ENCODE assay signal across 24 cellular contexts in the genomic region with DNA sequence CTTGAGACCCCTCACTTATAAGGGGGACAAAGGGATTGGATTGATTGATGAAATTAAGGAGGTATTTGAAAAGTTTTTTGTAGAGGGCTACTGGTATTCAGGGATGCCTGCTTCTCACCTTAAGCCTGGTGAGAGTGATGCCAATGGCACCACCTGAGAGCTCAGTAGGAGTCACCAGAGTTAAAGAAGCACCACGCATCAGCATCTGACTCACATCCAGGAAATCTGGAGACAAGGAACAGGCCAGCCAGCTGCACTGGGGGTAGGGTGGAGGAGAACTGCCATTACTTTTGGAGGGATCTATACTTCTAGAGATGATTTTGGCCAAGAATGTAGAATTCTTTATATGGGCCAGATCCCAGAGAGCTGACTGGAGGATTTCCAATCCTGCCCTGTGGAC. TPM values are rescaled to one million over a fixed set of nuclear protein-coding genes. Genes with fewer than 3 reads are reported as not detected.
DNase-seq lines count a peak whose midpoint lies in the region; FAIRE-seq and TF ChIP-seq lines count a peak whose summit lies in the region.
"Had no signal": no experiment of that assay in that cellular context is flagged by ENCODE, and none has a peak within 500 bp of the region (broad histone marks: within the 10 kb centered on the region; RNA-seq: fewer than 3 reads in every experiment).

No MANE protein-coding gene starts in this region.

- H3K4me1 ChIP-seq in keratinocyte (ENCODE audit: control insufficient read depth, extremely low read depth, insufficient read depth, low read length): no peaks in the 10 kb centered on the region
- H3K4me1 ChIP-seq in endodermal cell (ENCODE audit: control insufficient read depth, insufficient read depth, low read length): no peaks in the 10 kb centered on the region
- peaks cover 4% of the 10 kb centered on the region for H3K4me1 ChIP-seq in effector memory CD4-positive, alpha-beta T cell (ENCODE audit: control insufficient read depth, insufficient read depth, low read length, poor library complexity, severe bottlenecking)
- H3K4me1 ChIP-seq: A549 had no signal

- H2AFZ ChIP-seq in keratinocyte (ENCODE audit: control insufficient read depth, low read length): no peak overlapping the region

- TF ChIP-seq CTCF in bronchial epithelial cell (IDR thresholded peaks at IDR 0.05; ENCODE audit: insufficient read depth, low read length, severe bottlenecking) (no peak), keratinocyte (optimal IDR thresholded peaks at IDR 0.05 in 1 of 3, IDR thresholded peaks at IDR 0.05 in 1 of 3, conservative IDR thresholded peaks at IDR 0.05 in 1 of 3; ENCODE audit: extremely low read depth in 1 of 3, insufficient read depth in 2 of 3, low read length in 3 of 3) (peak in 1 of 3 experiments; percentile 34), endodermal cell (conservative IDR thresholded peaks at IDR 0.05) (no peak)

- no peaks in the 10 kb centered on the region for H3K79me2 ChIP-seq in keratinocyte (ENCODE audit: control insufficient read depth, insufficient read depth, low read length)

- H3K27ac ChIP-seq in keratinocyte (ENCODE audit: control insufficient read depth, insufficient read depth, low read length) (no peak overlapping the region), endodermal cell (ENCODE audit: low read depth, low read length) (no peak overlapping the region)
- H3K27ac ChIP-seq in effector memory CD4-positive, alpha-beta T cell (ENCODE audit: insufficient read depth, low read length, poor library complexity, severe bottlenecking): no peak overlapping the region
- H3K27ac ChIP-seq: A549, RWPE1 had no signal

- peaks cover 11% of the 10 kb centered on the region for H3K27me3 Mint-ChIP-seq in endodermal cell (ENCODE audit: insufficient read depth)

- no peaks in the 10 kb centered on the region for H3K9me1 ChIP-seq in keratinocyte (ENCODE audit: control insufficient read depth, extremely low read depth, insufficient read depth, low read length)

- H3K27me3 ChIP-seq in bronchial epithelial cell (ENCODE audit: control insufficient read depth, insufficient read depth, low read length) (no peaks in the 10 kb centered on the region), keratinocyte (ENCODE audit: control insufficient read depth, extremely low read depth, insufficient read depth, low read length) (no peaks in the 10 kb centered on the region), endodermal cell (ENCODE audit: control insufficient read depth, insufficient read depth, low read length, poor library complexity, severe bottlenecking) (no peaks in the 10 kb centered on the region)
- no peaks in the 10 kb centered on the region for H3K27me3 ChIP-seq in effector memory CD4-positive, alpha-beta T cell (replicated peaks; ENCODE audit: control insufficient read depth, insufficient read depth, low read length, poor library complexity, severe bottlenecking)

- H3K36me3 ChIP-seq in bronchial epithelial cell (ENCODE audit: control insufficient read depth, insufficient read depth, low read length) (no peaks in the 10 kb centered on the region), keratinocyte (ENCODE audit: control insufficient read depth in 2 of 2, extremely low read depth in 1 of 2, insufficient read depth in 2 of 2, low read length in 2 of 2) (no peaks in the 10 kb centered on the region), endodermal cell (ENCODE audit: control insufficient read depth, insufficient read depth, low read length) (no peaks in the 10 kb centered on the region)
- H3K36me3 ChIP-seq in effector memory CD4-positive, alpha-beta T cell (ENCODE audit: control insufficient read depth, insufficient read depth, low read length): no peaks in the 10 kb centered on the region

- H3K27ac Mint-ChIP-seq in endodermal cell: no peak overlapping the region

- no peaks in the 10 kb centered on the region for H3K9me3 ChIP-seq in keratinocyte (ENCODE audit: control insufficient read depth, low read depth, low read length)
- H3K9me3 ChIP-seq in endodermal cell (ENCODE audit: control insufficient read depth, low read length): no peaks in the 10 kb centered on the region
- no peaks in the 10 kb centered on the region for H3K9me3 ChIP-seq in effector memory CD4-positive, alpha-beta T cell (ENCODE audit: control insufficient read depth, low read length)
- H3K9me3 ChIP-seq: A549 had no signal

- H3K4me2 ChIP-seq in keratinocyte (ENCODE audit: control insufficient read depth, extremely low read depth, insufficient read depth, low read depth, low read length): no peak overlapping the region
- H3K4me2 ChIP-seq: A549 had no signal

- H3K4me3 Mint-ChIP-seq in endodermal cell: no peak overlapping the region
- H3K4me3 Mint-ChIP-seq: CD4-positive, alpha-beta memory T cell had no signal

- no peaks in the 10 kb centered on the region for H4K20me1 ChIP-seq in keratinocyte (ENCODE audit: control insufficient read depth, extremely low read depth, insufficient read depth, low read length)

- H3K9ac ChIP-seq in keratinocyte (ENCODE audit: control insufficient read depth, extremely low read depth, insufficient read depth, low read length) (no peak overlapping the region), endodermal cell (ENCODE audit: extremely low read depth, low read length, poor library complexity, severe bottlenecking) (no peak overlapping the region)

- no peak for FAIRE-seq in bronchial epithelial cell (lab: Jason Lieb, UNC)
- FAIRE-seq in keratinocyte (lab: Jason Lieb, UNC): peak; percentile 91
- FAIRE-seq: A549, GM12878 had no signal

- peaks cover 7% of the 10 kb centered on the region for H3K9me3 Mint-ChIP-seq in endodermal cell

- dilution Hi-C loops in keratinocyte (cut with MboI; ENCODE audit: extremely low pct_ligation_motif_present, low sequenced_read_pairs): no loop called here

- no peaks in the 10 kb centered on the region for H3K36me3 Mint-ChIP-seq in endodermal cell (ENCODE audit: low read depth)

- 86 to 89% methylated on average over 1 of the region's 1 CpG for WGBS in endodermal cell (ENCODE audit: insufficient coverage in 1 of 2, insufficient read length in 1 of 2), 2 experiments

- DNase-seq in EL (peak; percentile 26), M059J (ENCODE audit: low read depth) (peak; percentile 27), bronchial epithelial cell (ENCODE audit: low read depth) (peak; percentile 68), keratinocyte (ENCODE audit: low read depth, low spot score) (no peak), endodermal cell (no peak), NCI-H748 (lab: John Stamatoyannopoulos, UW; ENCODE audit: unreplicated experiment) (no peak), foreskin melanocyte (no peak)
- DNase-seq in effector memory CD4-positive, alpha-beta T cell: no peak
- DNase-seq: C1 segment of cervical spinal cord; CD4-positive, alpha-beta memory T cell; COR-L47; DMS53; GDM1; GOT3; KBM-7; MM.1S; NCI-H446 treated with DMSO at 0.1 percent for 48 hours; NCI-H526; SHP77 treated with DMSO at 0.1 percent for 48 hours had no signal

- H3K4me1 Mint-ChIP-seq in endodermal cell: no peaks in the 10 kb centered on the region

- H3K4me3 ChIP-seq in bronchial epithelial cell (ENCODE audit: low read depth, low read length) (no peak overlapping the region), keratinocyte (ENCODE audit: control insufficient read depth in 2 of 3, extremely low read depth in 1 of 3, insufficient read depth in 2 of 3, low read depth in 1 of 3, low read length in 3 of 3) (no peak overlapping the region), endodermal cell (ENCODE audit: low read length) (no peak overlapping the region)
- no peak overlapping the region for H3K4me3 ChIP-seq in effector memory CD4-positive, alpha-beta T cell (ENCODE audit: insufficient read depth, low read depth, low read length, poor library complexity, severe bottlenecking)
- H3K4me3 ChIP-seq: A549, GM12878 had no signal

RNA-seq across cellular contexts. Expression of a gene that starts 29.6 kb away (rescaled TPM):
- total RNA-seq in M059J (2014; rRNA removed; shearing (Covaris generic)): 0.20 TPM in 1 of 2 replicates, not detected in the other
- under 0.01 TPM in 1 of 2 replicates, not detected in the other for total RNA-seq in bronchial epithelial cell
- polyA plus RNA-seq in keratinocyte: 0.16 to 0.84 TPM (median 0.17 TPM) in 3 replicates
- not detected for polyA plus RNA-seq in keratinocyte (2011; ENCODE audit: low read depth)
- 0.12 and 0.33 TPM in 2 replicates for polyA plus RNA-seq in keratinocyte (2011; cell fraction: cytosol; rRNA removed)
- 0.73 and 0.85 TPM in 2 replicates for polyA plus RNA-seq in keratinocyte (2011; cell fraction: nucleus; rRNA removed)
- 0.35 TPM in 1 of 2 replicates, not detected in the other for polyA plus RNA-seq in keratinocyte (2012; ENCODE audit: low replicate concordance)
- 0.19 to 2.1 TPM in 2 of 3 replicates, not detected in the other for polyA minus RNA-seq in keratinocyte
- not detected for polyA minus RNA-seq in keratinocyte (2011; cell fraction: cytosol; rRNA and poly(A)+ RNA removed)
- 0.31 and 0.42 TPM in 2 replicates for polyA minus RNA-seq in keratinocyte (2011; cell fraction: nucleus; rRNA and poly(A)+ RNA removed)
- not detected for total RNA-seq in endodermal cell
- polyA plus RNA-seq in endodermal cell (2013, experiment 1 of 2): not detected
- not detected for polyA plus RNA-seq in endodermal cell (2013, experiment 2 of 2)
- total RNA-seq: Daoy, LHCN-M2 had no signal
- polyA plus RNA-seq: A549 had no signal

Comparison
In these comparisons a context has a peak if more than half of its experiments do, and no peak if none do; other contexts are left out.
1. DNase-seq: peak in EL (single experiment), M059J (single experiment) and bronchial epithelial cell (single experiment); none in keratinocyte (single experiment), endodermal cell (single experiment), effector memory CD4-positive, alpha-beta T cell (0 of 3), NCI-H748 (single experiment) and foreskin melanocyte (single experiment).